ENCODE assay signal across 2 cellular contexts in genomic region chr18:46338761-46339160, GRCh38.
TF ChIP-seq lines count a peak whose summit lies in the region.

No MANE protein-coding gene starts in this region.

TF ChIP-seq in GM23338, 12 proteins besides CTCF, POLR2A, EP300 and RAD21 (continued from another document):
- no peak for TF ChIP-seq ZNF462 (CRISPR knock-in tag; IDR thresholded peaks at IDR 0.05)
- no peak for TF ChIP-seq ZNF331 (CRISPR knock-in tag; IDR thresholded peaks at IDR 0.05; ENCODE audit: low read depth)
- TF ChIP-seq, protein P1, sequence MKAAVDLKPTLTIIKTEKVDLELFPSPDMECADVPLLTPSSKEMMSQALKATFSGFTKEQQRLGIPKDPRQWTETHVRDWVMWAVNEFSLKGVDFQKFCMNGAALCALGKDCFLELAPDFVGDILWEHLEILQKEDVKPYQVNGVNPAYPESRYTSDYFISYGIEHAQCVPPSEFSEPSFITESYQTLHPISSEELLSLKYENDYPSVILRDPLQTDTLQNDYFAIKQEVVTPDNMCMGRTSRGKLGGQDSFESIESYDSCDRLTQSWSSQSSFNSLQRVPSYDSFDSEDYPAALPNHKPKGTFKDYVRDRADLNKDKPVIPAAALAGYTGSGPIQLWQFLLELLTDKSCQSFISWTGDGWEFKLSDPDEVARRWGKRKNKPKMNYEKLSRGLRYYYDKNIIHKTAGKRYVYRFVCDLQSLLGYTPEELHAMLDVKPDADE (IDR thresholded peaks at IDR 0.05), result no peak
- TF ChIP-seq EZH2 (IDR thresholded peaks at IDR 0.05; ENCODE audit: low read depth, unreplicated experiment), result no peak
- TF ChIP-seq EZH2phosphoT487 (IDR thresholded peaks at IDR 0.05; ENCODE audit: unreplicated experiment), result no peak
TF ChIP-seq in GM23338: peak in this region for 0.

TF ChIP-seq in WTC11, 78 proteins besides CTCF, POLR2A, EP300 and RAD21 (continued from another document):
- TF ChIP-seq, protein P2, sequence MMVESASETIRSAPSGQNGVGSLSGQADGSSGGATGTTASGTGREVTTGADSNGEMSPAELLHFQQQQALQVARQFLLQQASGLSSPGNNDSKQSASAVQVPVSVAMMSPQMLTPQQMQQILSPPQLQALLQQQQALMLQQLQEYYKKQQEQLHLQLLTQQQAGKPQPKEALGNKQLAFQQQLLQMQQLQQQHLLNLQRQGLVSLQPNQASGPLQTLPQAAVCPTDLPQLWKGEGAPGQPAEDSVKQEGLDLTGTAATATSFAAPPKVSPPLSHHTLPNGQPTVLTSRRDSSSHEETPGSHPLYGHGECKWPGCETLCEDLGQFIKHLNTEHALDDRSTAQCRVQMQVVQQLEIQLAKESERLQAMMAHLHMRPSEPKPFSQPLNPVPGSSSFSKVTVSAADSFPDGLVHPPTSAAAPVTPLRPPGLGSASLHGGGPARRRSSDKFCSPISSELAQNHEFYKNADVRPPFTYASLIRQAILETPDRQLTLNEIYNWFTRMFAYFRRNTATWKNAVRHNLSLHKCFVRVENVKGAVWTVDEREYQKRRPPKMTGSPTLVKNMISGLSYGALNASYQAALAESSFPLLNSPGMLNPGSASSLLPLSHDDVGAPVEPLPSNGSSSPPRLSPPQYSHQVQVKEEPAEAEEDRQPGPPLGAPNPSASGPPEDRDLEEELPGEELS (CRISPR knock-in tag; IDR thresholded peaks at IDR 0.05), result no peak
- TF ChIP-seq ZNF138 (CRISPR knock-in tag; conservative IDR thresholded peaks at IDR 0.05), result no peak
- no peak for TF ChIP-seq SOX15 (CRISPR knock-in tag; IDR thresholded peaks at IDR 0.05)
- TF ChIP-seq ZNF396 (CRISPR knock-in tag; IDR thresholded peaks at IDR 0.05; ENCODE audit: borderline replicate concordance), result no peak
- TF ChIP-seq ETV6 (CRISPR knock-in tag; IDR thresholded peaks at IDR 0.05), result no peak
- no peak for TF ChIP-seq GABPB1 (CRISPR knock-in tag; IDR thresholded peaks at IDR 0.05)
- no peak for TF ChIP-seq ZNF671 (CRISPR knock-in tag; IDR thresholded peaks at IDR 0.05)
- no peak for TF ChIP-seq RELA (CRISPR knock-in tag; IDR thresholded peaks at IDR 0.05; ENCODE audit: borderline replicate concordance)
- TF ChIP-seq, protein P3, sequence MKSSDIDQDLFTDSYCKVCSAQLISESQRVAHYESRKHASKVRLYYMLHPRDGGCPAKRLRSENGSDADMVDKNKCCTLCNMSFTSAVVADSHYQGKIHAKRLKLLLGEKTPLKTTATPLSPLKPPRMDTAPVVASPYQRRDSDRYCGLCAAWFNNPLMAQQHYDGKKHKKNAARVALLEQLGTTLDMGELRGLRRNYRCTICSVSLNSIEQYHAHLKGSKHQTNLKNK (CRISPR knock-in tag; IDR thresholded peaks at IDR 0.05), result no peak
- no peak for TF ChIP-seq PRDM15 (CRISPR knock-in tag; IDR thresholded peaks at IDR 0.05)
- TF ChIP-seq, protein P4, sequence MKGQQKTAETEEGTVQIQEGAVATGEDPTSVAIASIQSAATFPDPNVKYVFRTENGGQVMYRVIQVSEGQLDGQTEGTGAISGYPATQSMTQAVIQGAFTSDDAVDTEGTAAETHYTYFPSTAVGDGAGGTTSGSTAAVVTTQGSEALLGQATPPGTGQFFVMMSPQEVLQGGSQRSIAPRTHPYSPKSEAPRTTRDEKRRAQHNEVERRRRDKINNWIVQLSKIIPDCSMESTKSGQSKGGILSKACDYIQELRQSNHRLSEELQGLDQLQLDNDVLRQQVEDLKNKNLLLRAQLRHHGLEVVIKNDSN (CRISPR knock-in tag; IDR thresholded peaks at IDR 0.05), result no peak
- TF ChIP-seq NFYB (CRISPR knock-in tag; conservative IDR thresholded peaks at IDR 0.05; ENCODE audit: low read depth), result no peak
- TF ChIP-seq MXD4 (CRISPR knock-in tag; IDR thresholded peaks at IDR 0.05; ENCODE audit: borderline replicate concordance), result no peak
- TF ChIP-seq CREB1 (CRISPR knock-in tag; IDR thresholded peaks at IDR 0.05), result no peak
- TF ChIP-seq, protein P5, sequence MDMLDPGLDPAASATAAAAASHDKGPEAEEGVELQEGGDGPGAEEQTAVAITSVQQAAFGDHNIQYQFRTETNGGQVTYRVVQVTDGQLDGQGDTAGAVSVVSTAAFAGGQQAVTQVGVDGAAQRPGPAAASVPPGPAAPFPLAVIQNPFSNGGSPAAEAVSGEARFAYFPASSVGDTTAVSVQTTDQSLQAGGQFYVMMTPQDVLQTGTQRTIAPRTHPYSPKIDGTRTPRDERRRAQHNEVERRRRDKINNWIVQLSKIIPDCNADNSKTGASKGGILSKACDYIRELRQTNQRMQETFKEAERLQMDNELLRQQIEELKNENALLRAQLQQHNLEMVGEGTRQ (CRISPR knock-in tag; IDR thresholded peaks at IDR 0.05), result no peak
